In the genomic region with DNA sequence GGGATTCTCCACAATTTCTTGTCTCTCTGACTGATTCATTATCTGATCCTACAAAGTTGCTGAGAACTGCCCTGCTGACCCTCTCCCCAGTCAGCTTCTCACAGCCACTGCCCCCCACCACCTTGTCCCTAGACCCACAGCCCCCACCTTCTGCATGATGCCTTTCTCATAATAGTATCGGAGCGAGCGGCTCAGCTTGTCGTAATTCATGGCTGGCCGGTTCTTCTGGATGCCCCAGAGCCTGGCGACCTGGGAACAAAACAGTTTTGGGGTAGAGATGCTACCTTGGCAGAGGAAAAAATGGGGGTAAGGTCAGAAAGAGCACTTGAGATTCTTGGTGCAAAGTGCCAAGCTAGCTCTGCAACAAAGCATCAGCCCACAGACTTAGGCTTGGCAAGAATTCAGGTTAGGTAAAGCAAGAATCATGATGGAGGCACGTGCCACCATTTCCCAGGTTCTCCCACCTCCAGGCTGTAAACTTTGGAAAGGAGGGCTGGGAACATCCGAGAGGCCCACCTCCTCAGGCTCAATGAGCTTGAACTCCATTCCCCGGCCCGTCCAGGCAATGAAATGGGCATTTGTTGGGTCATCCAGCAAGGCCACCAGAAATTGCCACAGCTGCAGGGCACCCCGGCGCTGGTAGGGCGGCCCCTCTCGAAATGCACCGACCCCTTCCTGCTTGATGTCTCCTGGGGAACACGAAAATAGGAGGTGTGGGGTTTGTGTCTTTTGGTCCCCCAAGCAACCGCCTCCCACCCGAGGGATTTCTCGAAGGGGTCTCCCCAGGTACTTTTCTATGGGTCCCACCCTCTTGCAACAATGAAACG, we compare ENCODE assay signal across 1 cellular context.
TF ChIP-seq lines count a peak whose summit lies in the region.

No MANE protein-coding gene starts in this region.

TF ChIP-seq in WTC11, 78 proteins besides CTCF, POLR2A, EP300 and RAD21 (continued from another document):
- TF ChIP-seq, protein P1, sequence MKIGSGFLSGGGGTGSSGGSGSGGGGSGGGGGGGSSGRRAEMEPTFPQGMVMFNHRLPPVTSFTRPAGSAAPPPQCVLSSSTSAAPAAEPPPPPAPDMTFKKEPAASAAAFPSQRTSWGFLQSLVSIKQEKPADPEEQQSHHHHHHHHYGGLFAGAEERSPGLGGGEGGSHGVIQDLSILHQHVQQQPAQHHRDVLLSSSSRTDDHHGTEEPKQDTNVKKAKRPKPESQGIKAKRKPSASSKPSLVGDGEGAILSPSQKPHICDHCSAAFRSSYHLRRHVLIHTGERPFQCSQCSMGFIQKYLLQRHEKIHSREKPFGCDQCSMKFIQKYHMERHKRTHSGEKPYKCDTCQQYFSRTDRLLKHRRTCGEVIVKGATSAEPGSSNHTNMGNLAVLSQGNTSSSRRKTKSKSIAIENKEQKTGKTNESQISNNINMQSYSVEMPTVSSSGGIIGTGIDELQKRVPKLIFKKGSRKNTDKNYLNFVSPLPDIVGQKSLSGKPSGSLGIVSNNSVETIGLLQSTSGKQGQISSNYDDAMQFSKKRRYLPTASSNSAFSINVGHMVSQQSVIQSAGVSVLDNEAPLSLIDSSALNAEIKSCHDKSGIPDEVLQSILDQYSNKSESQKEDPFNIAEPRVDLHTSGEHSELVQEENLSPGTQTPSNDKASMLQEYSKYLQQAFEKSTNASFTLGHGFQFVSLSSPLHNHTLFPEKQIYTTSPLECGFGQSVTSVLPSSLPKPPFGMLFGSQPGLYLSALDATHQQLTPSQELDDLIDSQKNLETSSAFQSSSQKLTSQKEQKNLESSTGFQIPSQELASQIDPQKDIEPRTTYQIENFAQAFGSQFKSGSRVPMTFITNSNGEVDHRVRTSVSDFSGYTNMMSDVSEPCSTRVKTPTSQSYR (CRISPR knock-in tag; IDR thresholded peaks at IDR 0.05): no peak
